8 cellular contexts compared by ENCODE assay signal in the genomic region with DNA sequence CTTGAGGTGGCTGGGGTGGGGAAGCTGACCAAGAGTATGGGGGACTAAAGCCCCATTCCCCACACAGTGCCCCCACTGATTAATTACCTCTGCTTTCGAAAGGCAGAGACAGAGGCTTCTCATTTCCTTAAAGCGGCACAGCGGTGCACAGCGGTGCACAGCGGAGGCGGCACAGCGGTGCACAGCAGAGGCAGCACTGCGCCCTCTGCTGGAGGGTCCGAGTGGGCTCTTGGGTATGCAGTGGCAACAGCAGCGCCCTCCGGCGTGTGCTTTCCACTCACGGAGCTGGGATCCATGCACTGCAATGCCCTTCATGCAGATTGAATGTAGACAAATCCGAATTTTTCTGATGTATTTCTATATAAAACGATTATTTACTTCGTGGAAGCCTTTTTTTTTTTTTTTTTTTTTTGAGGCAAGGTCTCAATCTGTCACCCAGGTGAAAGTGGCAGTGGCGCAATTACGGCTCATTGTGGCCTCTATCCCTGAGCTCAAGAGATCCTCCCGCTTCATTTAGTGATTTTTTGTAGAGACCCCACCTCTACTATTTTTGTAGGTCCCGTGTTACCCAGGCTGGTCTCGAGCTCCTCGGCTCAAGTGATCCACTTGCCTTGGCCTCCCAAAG. TPM values are rescaled to one million over a fixed set of nuclear protein-coding genes. Genes with fewer than 3 reads are reported as not detected.
DNase-seq lines count a peak whose midpoint lies in the region; ATAC-seq and TF ChIP-seq lines count a peak whose summit lies in the region.

No MANE protein-coding gene starts in this region.

- no peaks in the 10 kb centered on the region for H3K36me3 ChIP-seq in effector memory CD4-positive, alpha-beta T cell (ENCODE audit: control insufficient read depth, insufficient read depth, low read length)
- H3K36me3 ChIP-seq in transverse colon, result no peaks in the 10 kb centered on the region

- H3K27me3 ChIP-seq in effector memory CD4-positive, alpha-beta T cell (replicated peaks; ENCODE audit: control insufficient read depth, insufficient read depth, low read length, poor library complexity, severe bottlenecking), result no peaks in the 10 kb centered on the region
- H3K27me3 ChIP-seq in transverse colon, result no peaks in the 10 kb centered on the region

- H3K4me1 ChIP-seq in effector memory CD4-positive, alpha-beta T cell (ENCODE audit: control insufficient read depth, insufficient read depth, low read length, poor library complexity, severe bottlenecking), result peaks cover 5% of the 10 kb centered on the region
- H3K4me1 ChIP-seq in transverse colon, result no peaks in the 10 kb centered on the region

- no peak overlapping the region for H3K4me3 ChIP-seq in effector memory CD4-positive, alpha-beta T cell (ENCODE audit: insufficient read depth, low read depth, low read length, poor library complexity, severe bottlenecking)
- H3K4me3 ChIP-seq in transverse colon, result no peak overlapping the region

- H3K36me3 Mint-ChIP-seq in natural killer cell, result no peaks in the 10 kb centered on the region

- ATAC-seq in GM21619 (IDR thresholded peaks at IDR 0.05; ENCODE audit: unreplicated experiment) (peak; percentile 100), natural killer cell (peak; percentile 98 to 100 (median 100))

- TF ChIP-seq POLR2A in transverse colon (IDR thresholded peaks at IDR 0.05), result no peak

- no peaks in the 10 kb centered on the region for H3K9me3 ChIP-seq in effector memory CD4-positive, alpha-beta T cell (ENCODE audit: control insufficient read depth, low read length)
- no peaks in the 10 kb centered on the region for H3K9me3 ChIP-seq in transverse colon

- peak; percentile 63 for DNase-seq in GDM1 (lab: John Stamatoyannopoulos, UW)
- peak; percentile 84 for DNase-seq in KBM-7
- DNase-seq in activated CD4-positive, alpha-beta T cell treated with anti-CD3 and anti-CD28 coated beads, Interleukin-2, amount 50 U/mL, for 24 hours (ENCODE audit: low read depth in 1 of 2, low spot score in 1 of 2), result peak; percentile 21 to 42
- DNase-seq in effector memory CD4-positive, alpha-beta T cell, result peak; percentile 29 to 48 (median 37)
- DNase-seq in natural killer cell, result peak; percentile 36
- peak; percentile 66 for DNase-seq in transverse colon
- no peak for DNase-seq in NCI-H146 (lab: John Stamatoyannopoulos, UW)

- no peaks in the 10 kb centered on the region for H3K9me3 Mint-ChIP-seq in natural killer cell

- TF ChIP-seq EP300 in transverse colon (IDR thresholded peaks at IDR 0.05; ENCODE audit: low read depth), result no peak

- no peak overlapping the region for H3K4me3 Mint-ChIP-seq in natural killer cell

- WGBS in transverse colon (ENCODE audit: low coverage in 1 of 2), 2 donors, result 0 to 58% methylated on average over 2 to 22 of the region's 22 CpGs

- TF ChIP-seq CTCF in natural killer cell (IDR thresholded peaks at IDR 0.05), result peak; percentile 64
- peak; percentile 19 to 47 (median 28) for TF ChIP-seq CTCF in transverse colon (IDR thresholded peaks at IDR 0.05)

- peaks cover 11 to 28% of the 10 kb centered on the region in 2 donors for H3K27me3 Mint-ChIP-seq in natural killer cell (ENCODE audit: low read depth in 2 of 2)

- H3K27ac ChIP-seq in effector memory CD4-positive, alpha-beta T cell (ENCODE audit: insufficient read depth, low read length, poor library complexity, severe bottlenecking), result no peak overlapping the region
- no peak overlapping the region for H3K27ac ChIP-seq in transverse colon

- in situ Hi-C loops in KBM-7 (cut with MboI; ENCODE audit: low pct_unique_long_range_greater_than_20kb, low sequenced_read_pairs) (no loop called here), transverse colon (cut with MboI; ENCODE audit: low pct_ligation_motif_present in 1 of 4, low pct_unique_long_range_greater_than_20kb in 1 of 4, low sequenced_read_pairs in 3 of 4) (no loop called here)

- H3K27ac Mint-ChIP-seq in natural killer cell, result no peak overlapping the region

- intact Hi-C loops in natural killer cell (cut with micrococcal nuclease), result no loop called here
- intact Hi-C loops in transverse colon (cut with DNase I; ENCODE audit: low total_unique reads), result no loop called here

- H3K4me1 Mint-ChIP-seq in natural killer cell, result peaks cover 0 to 7% of the 10 kb centered on the region in 2 donors

RNA-seq across cellular contexts. Expression of a gene that starts 19.7 kb away (rescaled TPM):
- 10 to 100 TPM; 18.9 to 20.4 (median 20.1) TPM for total RNA-seq in natural killer cell
- 10 to 100 TPM; 24.3 to 67.5 (median 32.5) TPM for total RNA-seq in transverse colon
